1 cellular context compared by ENCODE assay signal in the genomic region with DNA sequence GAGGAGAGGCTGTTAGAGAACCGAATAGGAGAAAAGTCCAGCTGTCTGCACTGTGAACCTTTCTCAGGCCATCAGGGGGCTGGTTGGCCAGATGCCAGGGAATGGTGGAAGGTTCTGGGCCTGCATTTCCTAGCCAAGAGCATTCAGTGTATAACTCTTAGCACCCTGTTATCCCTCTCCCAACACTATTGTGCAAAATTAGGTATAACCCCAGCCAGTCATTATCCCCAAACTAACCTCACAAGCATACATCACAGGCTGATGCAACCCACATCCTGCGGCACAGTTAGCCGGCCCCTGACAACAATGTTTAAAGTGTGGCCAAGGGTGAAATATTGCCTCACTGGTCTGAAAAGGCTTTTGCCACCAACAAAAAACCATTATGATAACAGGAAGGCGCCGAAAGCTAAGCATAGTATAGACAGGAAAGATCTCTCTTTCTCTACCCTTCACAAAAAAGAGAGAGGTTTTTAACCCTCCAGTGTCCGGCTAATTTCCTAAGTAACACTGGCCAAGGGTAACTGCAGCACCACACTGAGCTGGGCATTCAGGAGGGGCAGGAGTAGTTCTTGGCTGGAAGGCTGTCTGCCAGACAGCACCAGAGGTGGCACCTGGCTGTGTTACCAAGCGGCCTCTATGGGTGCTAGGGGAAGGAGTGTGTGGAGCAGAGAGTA.
TF ChIP-seq lines count a peak whose summit lies in the region.

No MANE protein-coding gene starts in this region.

TF ChIP-seq in HepG2, 621 proteins besides CTCF, POLR2A, EP300 and RAD21 (continued from another document and continues in another):
- peak; percentile 94 for TF ChIP-seq AHDC1 (CRISPR knock-in tag; IDR thresholded peaks at IDR 0.05; ENCODE audit: borderline replicate concordance)
- TF ChIP-seq NFKB2 (CRISPR knock-in tag; IDR thresholded peaks at IDR 0.05; ENCODE audit: borderline replicate concordance), result no peak
- no peak for TF ChIP-seq NFE2L1 (CRISPR knock-in tag; IDR thresholded peaks at IDR 0.05; ENCODE audit: borderline replicate concordance)
- TF ChIP-seq ELK4 (CRISPR knock-in tag; IDR thresholded peaks at IDR 0.05; ENCODE audit: borderline replicate concordance), result no peak
- TF ChIP-seq ETS1 (CRISPR knock-in tag; IDR thresholded peaks at IDR 0.05), result no peak
- no peak for TF ChIP-seq ZNF101 (CRISPR knock-in tag; IDR thresholded peaks at IDR 0.05; ENCODE audit: borderline replicate concordance, low read depth)
- no peak for TF ChIP-seq SP5 (CRISPR knock-in tag; IDR thresholded peaks at IDR 0.05; ENCODE audit: borderline replicate concordance, low read depth)
- TF ChIP-seq RELA (CRISPR knock-in tag; IDR thresholded peaks at IDR 0.05), result no peak
- no peak for TF ChIP-seq ZBTB20 (CRISPR knock-in tag; IDR thresholded peaks at IDR 0.05; ENCODE audit: borderline replicate concordance, low read depth)
- no peak for TF ChIP-seq FOXO4 (CRISPR knock-in tag; conservative IDR thresholded peaks at IDR 0.05)
- no peak for TF ChIP-seq RARG (CRISPR knock-in tag; IDR thresholded peaks at IDR 0.05; ENCODE audit: low read depth)
- TF ChIP-seq ZNF572 (CRISPR knock-in tag; IDR thresholded peaks at IDR 0.05), result no peak
- TF ChIP-seq NKX3-1 (CRISPR knock-in tag; IDR thresholded peaks at IDR 0.05), result no peak
- TF ChIP-seq PHF5A (CRISPR knock-in tag; IDR thresholded peaks at IDR 0.05; ENCODE audit: low read depth, unreplicated experiment), result no peak
- TF ChIP-seq POLR2AphosphoS2 (IDR thresholded peaks at IDR 0.05; ENCODE audit: low read depth, low read length), result no peak
- TF ChIP-seq DDIT3 (CRISPR knock-in tag; IDR thresholded peaks at IDR 0.05), result no peak
- TF ChIP-seq MLLT10 (CRISPR knock-in tag; IDR thresholded peaks at IDR 0.05), result no peak
- TF ChIP-seq, protein P1, sequence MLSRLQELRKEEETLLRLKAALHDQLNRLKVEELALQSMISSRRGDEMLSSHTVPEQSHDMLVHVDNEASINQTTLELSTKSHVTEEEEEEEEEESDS (CRISPR knock-in tag; IDR thresholded peaks at IDR 0.05; ENCODE audit: borderline replicate concordance), result peak; percentile 80; the same call in 1 of the 2 replicates
- no peak for TF ChIP-seq SNRNP70 (IDR thresholded peaks at IDR 0.05; ENCODE audit: low read depth, low read length)
- no peak for TF ChIP-seq KLF15 (CRISPR knock-in tag; IDR thresholded peaks at IDR 0.05; ENCODE audit: borderline replicate concordance)
- TF ChIP-seq, protein P2, sequence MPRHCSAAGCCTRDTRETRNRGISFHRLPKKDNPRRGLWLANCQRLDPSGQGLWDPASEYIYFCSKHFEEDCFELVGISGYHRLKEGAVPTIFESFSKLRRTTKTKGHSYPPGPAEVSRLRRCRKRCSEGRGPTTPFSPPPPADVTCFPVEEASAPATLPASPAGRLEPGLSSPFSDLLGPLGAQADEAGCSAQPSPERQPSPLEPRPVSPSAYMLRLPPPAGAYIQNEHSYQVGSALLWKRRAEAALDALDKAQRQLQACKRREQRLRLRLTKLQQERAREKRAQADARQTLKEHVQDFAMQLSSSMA (CRISPR knock-in tag; IDR thresholded peaks at IDR 0.05), result no peak
- no peak for TF ChIP-seq ZNF713 (CRISPR knock-in tag; IDR thresholded peaks at IDR 0.05)
- no peak for TF ChIP-seq HOXA5 (CRISPR knock-in tag; IDR thresholded peaks at IDR 0.05)
- TF ChIP-seq UBTF (CRISPR knock-in tag; IDR thresholded peaks at IDR 0.05), result no peak
- 0 out of 2 replicates have a peak, but pooled peaks have one; percentile 49 for TF ChIP-seq ZNF44 (CRISPR knock-in tag; IDR thresholded peaks at IDR 0.05)
- TF ChIP-seq MAFK (conservative IDR thresholded peaks at IDR 0.05 in 1 of 2, IDR thresholded peaks at IDR 0.05 in 1 of 2; ENCODE audit: low read length in 2 of 2), result no peak
- no peak for TF ChIP-seq ZNF598 (CRISPR knock-in tag; IDR thresholded peaks at IDR 0.05; ENCODE audit: borderline replicate concordance)
- no peak for TF ChIP-seq NAIF1 (CRISPR knock-in tag; IDR thresholded peaks at IDR 0.05; ENCODE audit: borderline replicate concordance)
- 0 out of 2 replicates have a peak, but pooled peaks have one; percentile 7 for TF ChIP-seq KDM1A (CRISPR knock-in tag; IDR thresholded peaks at IDR 0.05)
- no peak for TF ChIP-seq RNF2 (conservative IDR thresholded peaks at IDR 0.05; ENCODE audit: low read depth)
- TF ChIP-seq, protein P3, sequence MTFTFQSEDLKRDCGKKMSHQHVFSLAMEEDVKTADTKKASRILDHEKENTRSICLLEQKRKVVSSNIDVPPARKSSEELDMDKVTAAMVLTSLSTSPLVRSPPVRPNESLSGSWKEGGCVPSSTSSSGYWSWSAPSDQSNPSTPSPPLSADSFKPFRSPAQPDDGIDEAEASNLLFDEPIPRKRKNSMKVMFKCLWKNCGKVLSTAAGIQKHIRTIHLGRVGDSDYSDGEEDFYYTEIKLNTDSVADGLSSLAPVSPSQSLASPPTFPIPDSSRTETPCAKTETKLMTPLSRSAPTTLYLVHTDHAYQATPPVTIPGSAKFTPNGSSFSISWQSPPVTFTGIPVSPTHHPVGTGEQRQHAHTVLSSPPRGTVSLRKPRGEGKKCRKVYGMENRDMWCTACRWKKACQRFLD (CRISPR knock-in tag; IDR thresholded peaks at IDR 0.05; ENCODE audit: borderline replicate concordance), result no peak
- no peak for TF ChIP-seq ARID3A (IDR thresholded peaks at IDR 0.05; ENCODE audit: low read depth, low read length)
- TF ChIP-seq HNRNPK (IDR thresholded peaks at IDR 0.05; ENCODE audit: low read depth, low read length, poor library complexity, severe bottlenecking), result no peak
- no peak for TF ChIP-seq ZNF780A (CRISPR knock-in tag; IDR thresholded peaks at IDR 0.05)
- TF ChIP-seq, protein P4, sequence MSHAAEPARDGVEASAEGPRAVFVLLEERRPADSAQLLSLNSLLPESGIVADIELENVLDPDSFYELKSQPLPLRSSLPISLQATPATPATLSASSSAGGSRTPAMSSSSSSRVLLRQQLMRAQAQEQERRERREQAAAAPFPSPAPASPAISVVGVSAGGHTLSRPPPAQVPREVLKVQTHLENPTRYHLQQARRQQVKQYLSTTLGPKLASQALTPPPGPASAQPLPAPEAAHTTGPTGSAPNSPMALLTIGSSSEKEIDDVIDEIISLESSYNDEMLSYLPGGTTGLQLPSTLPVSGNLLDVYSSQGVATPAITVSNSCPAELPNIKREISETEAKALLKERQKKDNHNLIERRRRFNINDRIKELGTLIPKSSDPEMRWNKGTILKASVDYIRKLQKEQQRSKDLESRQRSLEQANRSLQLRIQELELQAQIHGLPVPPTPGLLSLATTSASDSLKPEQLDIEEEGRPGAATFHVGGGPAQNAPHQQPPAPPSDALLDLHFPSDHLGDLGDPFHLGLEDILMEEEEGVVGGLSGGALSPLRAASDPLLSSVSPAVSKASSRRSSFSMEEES (CRISPR knock-in tag; IDR thresholded peaks at IDR 0.05), result peak; percentile 44; the same call in 1 of the 2 replicates
- peak; percentile 78; the same call in 1 of the 2 replicates for TF ChIP-seq HOXD1 (CRISPR knock-in tag; IDR thresholded peaks at IDR 0.05)
- TF ChIP-seq ZSCAN20 (CRISPR knock-in tag; IDR thresholded peaks at IDR 0.05; ENCODE audit: borderline replicate concordance), result no peak
- no peak for TF ChIP-seq ZNF879 (CRISPR knock-in tag; IDR thresholded peaks at IDR 0.05)
- TF ChIP-seq PAWR (CRISPR knock-in tag; IDR thresholded peaks at IDR 0.05; ENCODE audit: borderline replicate concordance), result no peak
- TF ChIP-seq ONECUT2 (CRISPR knock-in tag; IDR thresholded peaks at IDR 0.05), result no peak
- no peak for TF ChIP-seq GTF3A (CRISPR knock-in tag; conservative IDR thresholded peaks at IDR 0.05)
- TF ChIP-seq FOXP1 (IDR thresholded peaks at IDR 0.05), result no peak
- peak; percentile 80 for TF ChIP-seq FOXP1 (CRISPR knock-in tag; IDR thresholded peaks at IDR 0.05)
- no peak for TF ChIP-seq GZF1 (CRISPR knock-in tag; IDR thresholded peaks at IDR 0.05)
- no peak; the same call in 1 of the 2 replicates for TF ChIP-seq SMC3 (IDR thresholded peaks at IDR 0.05; ENCODE audit: low read length)
